8 cellular contexts compared by ENCODE assay signal in the genomic region with DNA sequence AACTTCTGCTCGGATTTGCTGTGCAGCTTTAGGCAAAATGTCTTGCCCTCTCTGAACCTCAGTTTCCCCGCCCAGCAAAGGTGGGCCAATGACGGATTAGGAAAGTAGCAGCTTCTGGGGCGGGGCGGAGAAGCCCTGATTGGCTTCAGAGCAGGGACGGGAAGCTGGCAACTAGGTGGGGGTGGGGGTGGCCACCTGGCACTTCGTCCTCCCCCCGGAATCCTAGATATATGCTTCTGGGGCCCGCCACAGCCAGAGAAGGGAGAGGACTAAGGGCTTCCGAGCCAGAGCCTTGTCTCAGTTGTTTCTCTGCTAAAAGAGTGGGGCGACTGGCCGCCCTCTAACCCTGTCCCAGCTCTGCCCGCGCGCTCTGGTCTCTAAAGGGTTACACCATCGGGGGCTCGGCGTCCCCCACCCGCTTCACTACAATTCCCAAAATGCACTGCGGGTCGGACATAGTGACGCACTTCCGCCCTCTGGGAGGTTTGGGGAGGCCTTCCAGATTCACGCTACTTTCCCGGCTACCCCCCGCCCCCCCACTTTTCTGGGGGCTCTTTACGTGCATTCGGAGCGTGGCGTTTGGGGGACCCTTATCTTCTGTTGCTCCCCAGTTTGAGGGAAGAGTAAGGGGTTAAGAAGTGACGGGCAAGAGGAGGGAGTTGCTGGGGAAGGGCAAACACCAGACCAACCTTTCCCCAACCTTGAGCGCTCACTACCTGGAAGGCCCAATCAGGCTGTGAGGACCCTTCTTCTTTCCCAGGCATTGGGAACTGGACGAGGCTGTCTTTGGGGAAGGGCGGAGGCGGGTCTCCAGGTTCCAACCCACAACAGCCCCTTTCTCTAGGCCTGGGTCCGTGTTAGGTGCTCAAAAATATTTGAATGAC.
DNase-seq lines count a peak whose midpoint lies in the region; ATAC-seq and TF ChIP-seq lines count a peak whose summit lies in the region.

No MANE protein-coding gene starts in this region.

- no peak for TF ChIP-seq CTCF in astrocyte of the spinal cord (IDR thresholded peaks at IDR 0.05; ENCODE audit: low read depth, low read length)

- peak overlapping the region; percentile 62 for H3K4me3 ChIP-seq in astrocyte of the spinal cord (ENCODE audit: low read depth, low read length)

- in situ Hi-C loops in astrocyte of the spinal cord (cut with HindIII; ENCODE audit: low sequenced_read_pairs): no loop called here

- DNase-seq in NCI-H2081 (lab: John Stamatoyannopoulos, UW): peak; percentile 83 to 93
- peak; percentile 79 for DNase-seq in T1000 (lab: John Stamatoyannopoulos, UW)
- DNase-seq in astrocyte of the spinal cord (ENCODE audit: low read depth, low spot score): peak; percentile 96
- peak; percentile 85 to 89 for DNase-seq in hippocampal formation (lab: John Stamatoyannopoulos, UW)
- peak; percentile 96 for DNase-seq in retina
- DNase-seq in cortex of kidney (lab: John Stamatoyannopoulos, UW): no peak

- ATAC-seq in GM18498 (IDR thresholded peaks at IDR 0.05; ENCODE audit: unreplicated experiment) (peak; percentile 50), HG02970 (IDR thresholded peaks at IDR 0.05; ENCODE audit: low FRiP score, unreplicated experiment) (peak; percentile 53)
